In the genomic region with DNA sequence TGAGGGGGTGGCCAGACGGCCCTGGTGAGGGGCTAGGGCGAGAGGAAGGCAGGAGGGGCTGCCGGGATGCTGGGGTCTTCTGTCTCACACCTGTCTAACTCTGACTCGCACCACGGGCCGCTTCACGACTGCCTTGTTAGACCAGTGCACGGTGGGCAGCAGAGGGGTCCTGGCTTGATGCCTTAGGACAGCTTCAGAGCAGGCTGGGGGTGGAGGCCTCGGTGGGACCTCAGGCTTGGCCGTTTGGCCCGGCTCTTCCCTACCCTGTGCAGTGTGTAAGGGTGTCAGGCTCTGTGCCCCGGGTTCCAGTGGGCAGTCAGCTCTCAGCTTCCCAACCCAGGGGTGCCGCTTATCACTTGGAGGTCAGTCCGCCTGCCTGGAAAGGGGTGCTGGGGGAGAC, we compare ENCODE assay signal across 14 cellular contexts.
"Had no signal": no experiment of that assay in that cellular context is flagged by ENCODE, and none has a peak within 500 bp of the region (broad histone marks: within the 10 kb centered on the region; RNA-seq: fewer than 3 reads in every experiment).

No MANE protein-coding gene starts in this region.

- H3K36me3 ChIP-seq: vagina had no signal

- H3K27me3 ChIP-seq: body of pancreas, dorsolateral prefrontal cortex, foreskin keratinocyte, hepatocyte, vagina had no signal

- H3K36me3 Mint-ChIP-seq: activated naive CD8-positive, alpha-beta T cell treated with anti-CD3 and anti-CD28 coated beads, Interleukin-2, amount 10 ng/mL, durations not matched to agents 7 days and 5 days; natural killer cell had no signal

- H3K9me3 ChIP-seq: body of pancreas, vagina had no signal

- H3K4me3 ChIP-seq: body of pancreas, dorsolateral prefrontal cortex, hepatocyte, vagina had no signal

- H3K4me3 Mint-ChIP-seq: activated CD8-positive, alpha-beta T cell treated with anti-CD3 and anti-CD28 coated beads, Interleukin-2, amount 10 ng/mL, durations not matched to agents 7 days and 5 days; activated naive CD8-positive, alpha-beta T cell treated with anti-CD3 and anti-CD28 coated beads, Interleukin-2, amount 10 ng/mL, durations not matched to agents 7 days and 5 days; natural killer cell; stimulated activated naive B cell treated with anti-CD40 and anti-IgM and Interleukin-4, amounts not matched to agents 10 μg/mL and 1 μg/mL and 100 μg/mL, for 72 hours; T-cell had no signal

- H3K27ac Mint-ChIP-seq: activated CD8-positive, alpha-beta T cell treated with anti-CD3 and anti-CD28 coated beads, Interleukin-2, amount 10 ng/mL, durations not matched to agents 7 days and 5 days; activated naive CD8-positive, alpha-beta T cell treated with anti-CD3 and anti-CD28 coated beads, Interleukin-2, amount 10 ng/mL, durations not matched to agents 7 days and 5 days; T-cell had no signal

- H3K27me3 Mint-ChIP-seq: T-cell had no signal

- ATAC-seq: activated CD8-positive, alpha-beta T cell treated with anti-CD3 and anti-CD28 coated beads, Interleukin-2, amount 10 ng/mL, durations not matched to agents 7 days and 5 days; body of pancreas; foreskin keratinocyte; left cardiac atrium; natural killer cell; stimulated activated naive B cell treated with anti-CD40 and anti-IgM and Interleukin-4, amounts not matched to agents 10 μg/mL and 1 μg/mL and 100 μg/mL, for 72 hours; T-cell had no signal

- DNase-seq: activated CD4-positive, alpha-beta T cell treated with anti-CD3 and anti-CD28 coated beads for 48 hours; activated CD4-positive, CD25-positive, alpha-beta regulatory T cell; activated CD8-positive, alpha-beta T cell treated with anti-CD3 and anti-CD28 coated beads, Interleukin-2, amount 10 ng/mL, durations not matched to agents 7 days and 5 days; activated naive CD4-positive, alpha-beta T cell; activated naive CD8-positive, alpha-beta T cell treated with anti-CD3 and anti-CD28 coated beads, Interleukin-2, amount 10 ng/mL, durations not matched to agents 7 days and 5 days; body of pancreas; dorsolateral prefrontal cortex; foreskin keratinocyte; left cardiac atrium; natural killer cell; stimulated activated naive B cell treated with anti-CD40 and anti-IgM and Interleukin-4, amounts not matched to agents 10 μg/mL and 1 μg/mL and 100 μg/mL, for 72 hours; T-cell had no signal

- H3K9me3 Mint-ChIP-seq: activated naive CD8-positive, alpha-beta T cell treated with anti-CD3 and anti-CD28 coated beads, Interleukin-2, amount 10 ng/mL, durations not matched to agents 7 days and 5 days; natural killer cell; stimulated activated naive B cell treated with anti-CD40 and anti-IgM and Interleukin-4, amounts not matched to agents 10 μg/mL and 1 μg/mL and 100 μg/mL, for 72 hours; T-cell had no signal

- H3K27ac ChIP-seq: body of pancreas, dorsolateral prefrontal cortex, foreskin keratinocyte, hepatocyte, vagina had no signal

- H3K4me2 ChIP-seq: hepatocyte had no signal

- H3K4me1 Mint-ChIP-seq: activated naive CD8-positive, alpha-beta T cell treated with anti-CD3 and anti-CD28 coated beads, Interleukin-2, amount 10 ng/mL, durations not matched to agents 7 days and 5 days; T-cell had no signal
